In the genomic region with DNA sequence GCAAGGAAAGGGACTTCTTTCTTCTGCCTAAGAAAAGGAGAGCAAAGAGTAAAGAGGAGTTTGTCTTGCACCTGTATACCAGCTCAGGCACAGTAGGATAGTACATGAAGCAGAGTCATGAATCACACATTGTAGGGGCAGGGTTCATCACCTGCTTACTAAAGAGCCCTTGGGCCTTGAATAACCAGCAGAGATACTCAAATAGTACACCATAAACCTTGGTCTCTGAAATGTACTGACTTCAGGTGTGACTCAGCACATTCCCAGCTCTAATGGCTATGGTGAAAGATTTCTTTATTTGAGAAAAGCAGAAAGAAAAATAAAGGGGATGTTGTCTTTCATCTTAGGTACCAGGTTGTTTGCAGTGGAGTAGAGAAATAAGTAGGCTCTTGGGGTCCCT, we compare ENCODE assay signal across 1 cellular context.
TF ChIP-seq lines count a peak whose summit lies in the region.

No MANE protein-coding gene starts in this region.

TF ChIP-seq in HepG2, 621 proteins besides CTCF, POLR2A, EP300 and RAD21 (continued from another document and continues in another):
- TF ChIP-seq GATAD2A (CRISPR knock-in tag; IDR thresholded peaks at IDR 0.05) (0 out of 2 replicates have a peak, but pooled peaks have one; percentile 25), ZNF337 (CRISPR knock-in tag; IDR thresholded peaks at IDR 0.05; ENCODE audit: borderline replicate concordance, low read depth) (no peak), SP140L (CRISPR knock-in tag; IDR thresholded peaks at IDR 0.05; ENCODE audit: borderline replicate concordance) (no peak), AGO2 (optimal IDR thresholded peaks at IDR 0.05; ENCODE audit: low read depth, low read length) (no peak), SMAD3 (CRISPR knock-in tag; IDR thresholded peaks at IDR 0.05) (no peak), RARA (CRISPR knock-in tag; IDR thresholded peaks at IDR 0.05) (no peak), ZNF761 (CRISPR knock-in tag; conservative IDR thresholded peaks at IDR 0.05) (no peak), TARDBP (CRISPR knock-in tag; IDR thresholded peaks at IDR 0.05) (no peak), FOSL2 (CRISPR knock-in tag; IDR thresholded peaks at IDR 0.05) (peak; percentile 41; the same call in 1 of the 2 replicates), FOXO1 (CRISPR knock-in tag; IDR thresholded peaks at IDR 0.05) (no peak), NFE2L2 (IDR thresholded peaks at IDR 0.05; ENCODE audit: low read length) (peak; percentile 97), ZNF468 (CRISPR knock-in tag; IDR thresholded peaks at IDR 0.05) (no peak), SALL2 (CRISPR knock-in tag; IDR thresholded peaks at IDR 0.05) (no peak), SATB2 (CRISPR knock-in tag; IDR thresholded peaks at IDR 0.05) (no peak), THAP11 (CRISPR knock-in tag; IDR thresholded peaks at IDR 0.05) (no peak), RFXAP (CRISPR knock-in tag; IDR thresholded peaks at IDR 0.05; ENCODE audit: borderline replicate concordance) (no peak), FLYWCH1 (CRISPR knock-in tag; IDR thresholded peaks at IDR 0.05) (no peak), ZFP82 (CRISPR knock-in tag; IDR thresholded peaks at IDR 0.05; ENCODE audit: borderline replicate concordance) (no peak), PTBP1 (IDR thresholded peaks at IDR 0.05; ENCODE audit: low read depth, low read length, poor library complexity, severe bottlenecking) (no peak), ZNF589 (CRISPR knock-in tag; conservative IDR thresholded peaks at IDR 0.05) (no peak), MAFK (conservative IDR thresholded peaks at IDR 0.05 in 1 of 2, IDR thresholded peaks at IDR 0.05 in 1 of 2; ENCODE audit: low read length in 2 of 2) (peak; percentile 70 to 81), NCOA1 (CRISPR knock-in tag; IDR thresholded peaks at IDR 0.05) (no peak), SRY (CRISPR knock-in tag; IDR thresholded peaks at IDR 0.05) (no peak), HOXA7 (CRISPR knock-in tag; IDR thresholded peaks at IDR 0.05) (no peak), ARNT (IDR thresholded peaks at IDR 0.05) (no peak), ZNF549 (CRISPR knock-in tag; IDR thresholded peaks at IDR 0.05) (no peak)
- TF ChIP-seq, protein P1, sequence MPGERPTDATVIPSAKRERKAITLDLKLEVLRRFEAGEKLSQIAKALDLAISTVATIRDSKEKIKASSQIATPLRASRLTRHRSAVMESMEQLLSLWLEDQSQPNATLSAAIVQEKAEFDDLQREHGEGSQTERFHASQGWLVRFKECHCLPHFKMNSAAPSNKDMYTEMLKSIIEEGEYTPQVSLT (CRISPR knock-in tag; IDR thresholded peaks at IDR 0.05; ENCODE audit: borderline replicate concordance, low read depth) = no peak
- TF ChIP-seq, protein P2, sequence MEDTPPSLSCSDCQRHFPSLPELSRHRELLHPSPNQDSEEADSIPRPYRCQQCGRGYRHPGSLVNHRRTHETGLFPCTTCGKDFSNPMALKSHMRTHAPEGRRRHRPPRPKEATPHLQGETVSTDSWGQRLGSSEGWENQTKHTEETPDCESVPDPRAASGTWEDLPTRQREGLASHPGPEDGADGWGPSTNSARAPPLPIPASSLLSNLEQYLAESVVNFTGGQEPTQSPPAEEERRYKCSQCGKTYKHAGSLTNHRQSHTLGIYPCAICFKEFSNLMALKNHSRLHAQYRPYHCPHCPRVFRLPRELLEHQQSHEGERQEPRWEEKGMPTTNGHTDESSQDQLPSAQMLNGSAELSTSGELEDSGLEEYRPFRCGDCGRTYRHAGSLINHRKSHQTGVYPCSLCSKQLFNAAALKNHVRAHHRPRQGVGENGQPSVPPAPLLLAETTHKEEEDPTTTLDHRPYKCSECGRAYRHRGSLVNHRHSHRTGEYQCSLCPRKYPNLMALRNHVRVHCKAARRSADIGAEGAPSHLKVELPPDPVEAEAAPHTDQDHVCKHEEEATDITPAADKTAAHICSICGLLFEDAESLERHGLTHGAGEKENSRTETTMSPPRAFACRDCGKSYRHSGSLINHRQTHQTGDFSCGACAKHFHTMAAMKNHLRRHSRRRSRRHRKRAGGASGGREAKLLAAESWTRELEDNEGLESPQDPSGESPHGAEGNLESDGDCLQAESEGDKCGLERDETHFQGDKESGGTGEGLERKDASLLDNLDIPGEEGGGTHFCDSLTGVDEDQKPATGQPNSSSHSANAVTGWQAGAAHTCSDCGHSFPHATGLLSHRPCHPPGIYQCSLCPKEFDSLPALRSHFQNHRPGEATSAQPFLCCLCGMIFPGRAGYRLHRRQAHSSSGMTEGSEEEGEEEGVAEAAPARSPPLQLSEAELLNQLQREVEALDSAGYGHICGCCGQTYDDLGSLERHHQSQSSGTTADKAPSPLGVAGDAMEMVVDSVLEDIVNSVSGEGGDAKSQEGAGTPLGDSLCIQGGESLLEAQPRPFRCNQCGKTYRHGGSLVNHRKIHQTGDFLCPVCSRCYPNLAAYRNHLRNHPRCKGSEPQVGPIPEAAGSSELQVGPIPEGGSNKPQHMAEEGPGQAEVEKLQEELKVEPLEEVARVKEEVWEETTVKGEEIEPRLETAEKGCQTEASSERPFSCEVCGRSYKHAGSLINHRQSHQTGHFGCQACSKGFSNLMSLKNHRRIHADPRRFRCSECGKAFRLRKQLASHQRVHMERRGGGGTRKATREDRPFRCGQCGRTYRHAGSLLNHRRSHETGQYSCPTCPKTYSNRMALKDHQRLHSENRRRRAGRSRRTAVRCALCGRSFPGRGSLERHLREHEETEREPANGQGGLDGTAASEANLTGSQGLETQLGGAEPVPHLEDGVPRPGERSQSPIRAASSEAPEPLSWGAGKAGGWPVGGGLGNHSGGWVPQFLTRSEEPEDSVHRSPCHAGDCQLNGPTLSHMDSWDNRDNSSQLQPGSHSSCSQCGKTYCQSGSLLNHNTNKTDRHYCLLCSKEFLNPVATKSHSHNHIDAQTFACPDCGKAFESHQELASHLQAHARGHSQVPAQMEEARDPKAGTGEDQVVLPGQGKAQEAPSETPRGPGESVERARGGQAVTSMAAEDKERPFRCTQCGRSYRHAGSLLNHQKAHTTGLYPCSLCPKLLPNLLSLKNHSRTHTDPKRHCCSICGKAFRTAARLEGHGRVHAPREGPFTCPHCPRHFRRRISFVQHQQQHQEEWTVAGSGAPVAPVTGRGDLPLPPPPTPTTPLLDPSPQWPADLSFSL (CRISPR knock-in tag; IDR thresholded peaks at IDR 0.05) = no peak
- TF ChIP-seq, protein P3, sequence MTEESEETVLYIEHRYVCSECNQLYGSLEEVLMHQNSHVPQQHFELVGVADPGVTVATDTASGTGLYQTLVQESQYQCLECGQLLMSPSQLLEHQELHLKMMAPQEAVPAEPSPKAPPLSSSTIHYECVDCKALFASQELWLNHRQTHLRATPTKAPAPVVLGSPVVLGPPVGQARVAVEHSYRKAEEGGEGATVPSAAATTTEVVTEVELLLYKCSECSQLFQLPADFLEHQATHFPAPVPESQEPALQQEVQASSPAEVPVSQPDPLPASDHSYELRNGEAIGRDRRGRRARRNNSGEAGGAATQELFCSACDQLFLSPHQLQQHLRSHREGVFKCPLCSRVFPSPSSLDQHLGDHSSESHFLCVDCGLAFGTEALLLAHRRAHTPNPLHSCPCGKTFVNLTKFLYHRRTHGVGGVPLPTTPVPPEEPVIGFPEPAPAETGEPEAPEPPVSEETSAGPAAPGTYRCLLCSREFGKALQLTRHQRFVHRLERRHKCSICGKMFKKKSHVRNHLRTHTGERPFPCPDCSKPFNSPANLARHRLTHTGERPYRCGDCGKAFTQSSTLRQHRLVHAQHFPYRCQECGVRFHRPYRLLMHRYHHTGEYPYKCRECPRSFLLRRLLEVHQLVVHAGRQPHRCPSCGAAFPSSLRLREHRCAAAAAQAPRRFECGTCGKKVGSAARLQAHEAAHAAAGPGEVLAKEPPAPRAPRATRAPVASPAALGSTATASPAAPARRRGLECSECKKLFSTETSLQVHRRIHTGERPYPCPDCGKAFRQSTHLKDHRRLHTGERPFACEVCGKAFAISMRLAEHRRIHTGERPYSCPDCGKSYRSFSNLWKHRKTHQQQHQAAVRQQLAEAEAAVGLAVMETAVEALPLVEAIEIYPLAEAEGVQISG (CRISPR knock-in tag; IDR thresholded peaks at IDR 0.05) = no peak
- TF ChIP-seq, protein P4, sequence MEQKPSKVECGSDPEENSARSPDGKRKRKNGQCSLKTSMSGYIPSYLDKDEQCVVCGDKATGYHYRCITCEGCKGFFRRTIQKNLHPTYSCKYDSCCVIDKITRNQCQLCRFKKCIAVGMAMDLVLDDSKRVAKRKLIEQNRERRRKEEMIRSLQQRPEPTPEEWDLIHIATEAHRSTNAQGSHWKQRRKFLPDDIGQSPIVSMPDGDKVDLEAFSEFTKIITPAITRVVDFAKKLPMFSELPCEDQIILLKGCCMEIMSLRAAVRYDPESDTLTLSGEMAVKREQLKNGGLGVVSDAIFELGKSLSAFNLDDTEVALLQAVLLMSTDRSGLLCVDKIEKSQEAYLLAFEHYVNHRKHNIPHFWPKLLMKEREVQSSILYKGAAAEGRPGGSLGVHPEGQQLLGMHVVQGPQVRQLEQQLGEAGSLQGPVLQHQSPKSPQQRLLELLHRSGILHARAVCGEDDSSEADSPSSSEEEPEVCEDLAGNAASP (CRISPR knock-in tag; IDR thresholded peaks at IDR 0.05; ENCODE audit: borderline replicate concordance) = no peak
- TF ChIP-seq, protein P5, sequence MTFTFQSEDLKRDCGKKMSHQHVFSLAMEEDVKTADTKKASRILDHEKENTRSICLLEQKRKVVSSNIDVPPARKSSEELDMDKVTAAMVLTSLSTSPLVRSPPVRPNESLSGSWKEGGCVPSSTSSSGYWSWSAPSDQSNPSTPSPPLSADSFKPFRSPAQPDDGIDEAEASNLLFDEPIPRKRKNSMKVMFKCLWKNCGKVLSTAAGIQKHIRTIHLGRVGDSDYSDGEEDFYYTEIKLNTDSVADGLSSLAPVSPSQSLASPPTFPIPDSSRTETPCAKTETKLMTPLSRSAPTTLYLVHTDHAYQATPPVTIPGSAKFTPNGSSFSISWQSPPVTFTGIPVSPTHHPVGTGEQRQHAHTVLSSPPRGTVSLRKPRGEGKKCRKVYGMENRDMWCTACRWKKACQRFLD (CRISPR knock-in tag; IDR thresholded peaks at IDR 0.05; ENCODE audit: borderline replicate concordance) = no peak
- TF ChIP-seq, protein P6, sequence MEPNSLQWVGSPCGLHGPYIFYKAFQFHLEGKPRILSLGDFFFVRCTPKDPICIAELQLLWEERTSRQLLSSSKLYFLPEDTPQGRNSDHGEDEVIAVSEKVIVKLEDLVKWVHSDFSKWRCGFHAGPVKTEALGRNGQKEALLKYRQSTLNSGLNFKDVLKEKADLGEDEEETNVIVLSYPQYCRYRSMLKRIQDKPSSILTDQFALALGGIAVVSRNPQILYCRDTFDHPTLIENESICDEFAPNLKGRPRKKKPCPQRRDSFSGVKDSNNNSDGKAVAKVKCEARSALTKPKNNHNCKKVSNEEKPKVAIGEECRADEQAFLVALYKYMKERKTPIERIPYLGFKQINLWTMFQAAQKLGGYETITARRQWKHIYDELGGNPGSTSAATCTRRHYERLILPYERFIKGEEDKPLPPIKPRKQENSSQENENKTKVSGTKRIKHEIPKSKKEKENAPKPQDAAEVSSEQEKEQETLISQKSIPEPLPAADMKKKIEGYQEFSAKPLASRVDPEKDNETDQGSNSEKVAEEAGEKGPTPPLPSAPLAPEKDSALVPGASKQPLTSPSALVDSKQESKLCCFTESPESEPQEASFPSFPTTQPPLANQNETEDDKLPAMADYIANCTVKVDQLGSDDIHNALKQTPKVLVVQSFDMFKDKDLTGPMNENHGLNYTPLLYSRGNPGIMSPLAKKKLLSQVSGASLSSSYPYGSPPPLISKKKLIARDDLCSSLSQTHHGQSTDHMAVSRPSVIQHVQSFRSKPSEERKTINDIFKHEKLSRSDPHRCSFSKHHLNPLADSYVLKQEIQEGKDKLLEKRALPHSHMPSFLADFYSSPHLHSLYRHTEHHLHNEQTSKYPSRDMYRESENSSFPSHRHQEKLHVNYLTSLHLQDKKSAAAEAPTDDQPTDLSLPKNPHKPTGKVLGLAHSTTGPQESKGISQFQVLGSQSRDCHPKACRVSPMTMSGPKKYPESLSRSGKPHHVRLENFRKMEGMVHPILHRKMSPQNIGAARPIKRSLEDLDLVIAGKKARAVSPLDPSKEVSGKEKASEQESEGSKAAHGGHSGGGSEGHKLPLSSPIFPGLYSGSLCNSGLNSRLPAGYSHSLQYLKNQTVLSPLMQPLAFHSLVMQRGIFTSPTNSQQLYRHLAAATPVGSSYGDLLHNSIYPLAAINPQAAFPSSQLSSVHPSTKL (CRISPR knock-in tag; IDR thresholded peaks at IDR 0.05) = peak; percentile 35; the same call in 1 of the 2 replicates
- TF ChIP-seq, protein P7, sequence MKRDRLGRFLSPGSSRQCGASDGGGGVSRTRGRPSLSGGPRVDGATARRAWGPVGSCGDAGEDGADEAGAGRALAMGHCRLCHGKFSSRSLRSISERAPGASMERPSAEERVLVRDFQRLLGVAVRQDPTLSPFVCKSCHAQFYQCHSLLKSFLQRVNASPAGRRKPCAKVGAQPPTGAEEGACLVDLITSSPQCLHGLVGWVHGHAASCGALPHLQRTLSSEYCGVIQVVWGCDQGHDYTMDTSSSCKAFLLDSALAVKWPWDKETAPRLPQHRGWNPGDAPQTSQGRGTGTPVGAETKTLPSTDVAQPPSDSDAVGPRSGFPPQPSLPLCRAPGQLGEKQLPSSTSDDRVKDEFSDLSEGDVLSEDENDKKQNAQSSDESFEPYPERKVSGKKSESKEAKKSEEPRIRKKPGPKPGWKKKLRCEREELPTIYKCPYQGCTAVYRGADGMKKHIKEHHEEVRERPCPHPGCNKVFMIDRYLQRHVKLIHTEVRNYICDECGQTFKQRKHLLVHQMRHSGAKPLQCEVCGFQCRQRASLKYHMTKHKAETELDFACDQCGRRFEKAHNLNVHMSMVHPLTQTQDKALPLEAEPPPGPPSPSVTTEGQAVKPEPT (CRISPR knock-in tag; IDR thresholded peaks at IDR 0.05; ENCODE audit: low read depth) = no peak
- TF ChIP-seq, protein P8, sequence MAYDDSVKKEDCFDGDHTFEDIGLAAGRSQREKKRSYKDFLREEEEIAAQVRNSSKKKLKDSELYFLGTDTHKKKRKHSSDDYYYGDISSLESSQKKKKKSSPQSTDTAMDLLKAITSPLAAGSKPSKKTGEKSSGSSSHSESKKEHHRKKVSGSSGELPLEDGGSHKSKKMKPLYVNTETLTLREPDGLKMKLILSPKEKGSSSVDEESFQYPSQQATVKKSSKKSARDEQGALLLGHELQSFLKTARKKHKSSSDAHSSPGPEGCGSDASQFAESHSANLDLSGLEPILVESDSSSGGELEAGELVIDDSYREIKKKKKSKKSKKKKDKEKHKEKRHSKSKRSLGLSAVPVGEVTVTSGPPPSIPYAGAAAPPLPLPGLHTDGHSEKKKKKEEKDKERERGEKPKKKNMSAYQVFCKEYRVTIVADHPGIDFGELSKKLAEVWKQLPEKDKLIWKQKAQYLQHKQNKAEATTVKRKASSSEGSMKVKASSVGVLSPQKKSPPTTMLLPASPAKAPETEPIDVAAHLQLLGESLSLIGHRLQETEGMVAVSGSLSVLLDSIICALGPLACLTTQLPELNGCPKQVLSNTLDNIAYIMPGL (CRISPR knock-in tag; IDR thresholded peaks at IDR 0.05; ENCODE audit: borderline replicate concordance in 1 of 2, low read depth in 1 of 2) = no peak
- TF ChIP-seq, protein P9, sequence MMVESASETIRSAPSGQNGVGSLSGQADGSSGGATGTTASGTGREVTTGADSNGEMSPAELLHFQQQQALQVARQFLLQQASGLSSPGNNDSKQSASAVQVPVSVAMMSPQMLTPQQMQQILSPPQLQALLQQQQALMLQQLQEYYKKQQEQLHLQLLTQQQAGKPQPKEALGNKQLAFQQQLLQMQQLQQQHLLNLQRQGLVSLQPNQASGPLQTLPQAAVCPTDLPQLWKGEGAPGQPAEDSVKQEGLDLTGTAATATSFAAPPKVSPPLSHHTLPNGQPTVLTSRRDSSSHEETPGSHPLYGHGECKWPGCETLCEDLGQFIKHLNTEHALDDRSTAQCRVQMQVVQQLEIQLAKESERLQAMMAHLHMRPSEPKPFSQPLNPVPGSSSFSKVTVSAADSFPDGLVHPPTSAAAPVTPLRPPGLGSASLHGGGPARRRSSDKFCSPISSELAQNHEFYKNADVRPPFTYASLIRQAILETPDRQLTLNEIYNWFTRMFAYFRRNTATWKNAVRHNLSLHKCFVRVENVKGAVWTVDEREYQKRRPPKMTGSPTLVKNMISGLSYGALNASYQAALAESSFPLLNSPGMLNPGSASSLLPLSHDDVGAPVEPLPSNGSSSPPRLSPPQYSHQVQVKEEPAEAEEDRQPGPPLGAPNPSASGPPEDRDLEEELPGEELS (CRISPR knock-in tag; IDR thresholded peaks at IDR 0.05) = no peak
